2 cellular contexts compared by ENCODE assay signal in the genomic region with DNA sequence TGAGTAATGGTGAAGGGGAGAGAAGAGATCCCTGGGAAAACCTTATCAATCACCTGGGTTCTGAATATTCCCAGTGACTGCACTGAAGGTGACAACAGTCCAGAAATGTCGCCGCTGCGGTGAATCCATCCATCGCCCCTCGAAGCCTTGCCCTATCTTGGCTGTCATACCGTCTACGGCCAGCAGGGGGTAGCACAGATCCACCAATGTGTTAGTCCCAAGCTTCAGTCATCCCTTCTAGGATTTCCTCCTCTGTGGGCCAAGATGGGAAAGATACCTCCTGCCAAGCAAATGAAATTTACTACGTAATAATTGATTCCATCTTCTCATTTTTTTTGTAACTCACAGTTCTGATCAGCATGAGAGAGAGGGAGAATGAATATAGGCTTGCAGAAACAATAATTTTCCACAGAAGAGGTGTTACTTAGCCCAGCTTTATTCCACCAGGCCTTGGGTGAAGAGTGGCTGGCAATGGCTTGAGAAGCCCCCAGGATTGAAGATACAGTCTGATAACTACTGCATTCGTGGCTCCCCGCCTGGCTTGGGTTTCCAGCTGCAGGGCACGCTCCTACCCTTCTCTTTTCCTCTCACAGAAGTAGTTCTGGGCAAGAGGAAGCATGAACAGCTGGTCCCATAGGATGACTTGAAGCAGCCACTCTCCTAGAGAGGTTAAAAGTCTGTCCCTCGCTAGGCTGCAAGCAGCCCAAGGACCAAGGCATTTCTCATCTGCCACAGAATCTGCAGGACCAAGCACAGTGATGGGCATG.
TF ChIP-seq lines count a peak whose summit lies in the region.

No MANE protein-coding gene starts in this region.

TF ChIP-seq in IMR-90, 13 proteins besides CTCF, POLR2A, EP300 and RAD21:
- TF ChIP-seq RCOR1 (IDR thresholded peaks at IDR 0.05; ENCODE audit: insufficient replicate concordance, low read length): no peak
- no peak for TF ChIP-seq FOS (IDR thresholded peaks at IDR 0.05; ENCODE audit: low read depth, low read length)
- no peak for TF ChIP-seq RFX5 (IDR thresholded peaks at IDR 0.05; ENCODE audit: low read depth, low read length)
- TF ChIP-seq, protein P1, sequence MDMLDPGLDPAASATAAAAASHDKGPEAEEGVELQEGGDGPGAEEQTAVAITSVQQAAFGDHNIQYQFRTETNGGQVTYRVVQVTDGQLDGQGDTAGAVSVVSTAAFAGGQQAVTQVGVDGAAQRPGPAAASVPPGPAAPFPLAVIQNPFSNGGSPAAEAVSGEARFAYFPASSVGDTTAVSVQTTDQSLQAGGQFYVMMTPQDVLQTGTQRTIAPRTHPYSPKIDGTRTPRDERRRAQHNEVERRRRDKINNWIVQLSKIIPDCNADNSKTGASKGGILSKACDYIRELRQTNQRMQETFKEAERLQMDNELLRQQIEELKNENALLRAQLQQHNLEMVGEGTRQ (IDR thresholded peaks at IDR 0.05; ENCODE audit: low read depth, low read length): no peak
- peak; percentile 95 for TF ChIP-seq SMC3 (IDR thresholded peaks at IDR 0.05; ENCODE audit: low read depth, low read length)
- TF ChIP-seq MAFK (IDR thresholded peaks at IDR 0.05; ENCODE audit: low read depth, low read length): no peak
- no peak for TF ChIP-seq ELK1 (IDR thresholded peaks at IDR 0.05; ENCODE audit: borderline replicate concordance, low read depth, low read length)
- no peak for TF ChIP-seq CHD1 (IDR thresholded peaks at IDR 0.05; ENCODE audit: low read depth, low read length)
- TF ChIP-seq MAZ (IDR thresholded peaks at IDR 0.05; ENCODE audit: borderline replicate concordance, low read depth, low read length): peak; percentile 36; the same call in 1 of the 2 replicates

TF ChIP-seq in H1, 55 proteins besides CTCF, POLR2A, EP300 and RAD21:
- TF ChIP-seq TEAD4 (IDR thresholded peaks at IDR 0.05; ENCODE audit: low read depth, low read length) (0 out of 2 replicates have a peak, but pooled peaks have one; percentile 19), JUND (IDR thresholded peaks at IDR 0.05; ENCODE audit: low read length) (0 out of 2 replicates have a peak, but pooled peaks have one; percentile 16), RBBP5 (IDR thresholded peaks at IDR 0.05; ENCODE audit: borderline replicate concordance, low read depth, low read length) (no peak), SIN3A (conservative IDR thresholded peaks at IDR 0.05 in 1 of 2, IDR thresholded peaks at IDR 0.05 in 1 of 2; ENCODE audit: low read depth in 1 of 2, low read length in 2 of 2) (peak in 1 of 2 experiments; percentile 52; a peak in 1 of 4 replicates)
